8 cellular contexts compared by ENCODE assay signal in genomic region chr9:129412814-129413536, GRCh38.
A peak's percentile ranks its signal among the peaks of the same experiment; 100 is the strongest.
DNase-seq lines count a peak whose midpoint lies in the region; ATAC-seq, FAIRE-seq and TF ChIP-seq lines count a peak whose summit lies in the region.

No MANE protein-coding gene starts in this region.

- no peak for FAIRE-seq in keratinocyte (lab: Jason Lieb, UNC)

- peak overlapping the region; percentile 97 for H3K27ac Mint-ChIP-seq in T-helper 2 cell treated with Interferon-gamma antibody and Interleukin-4, amounts not matched to agents 5 μg/mL and 100 μg/mL, for 36 hours

- peak overlapping the region; percentile 78 for H2AFZ ChIP-seq in keratinocyte (ENCODE audit: control insufficient read depth, low read length)

- H3K27ac ChIP-seq in caudate nucleus (ENCODE audit: low read depth, low read length) (peak overlapping the region; percentile 100), keratinocyte (ENCODE audit: control insufficient read depth, insufficient read depth, low read length) (peak overlapping the region; percentile 96), skin epidermis (peak overlapping the region; percentile 93 to 100 (median 99))

- TF ChIP-seq CTCF in keratinocyte (optimal IDR thresholded peaks at IDR 0.05 in 1 of 3, IDR thresholded peaks at IDR 0.05 in 1 of 3, conservative IDR thresholded peaks at IDR 0.05 in 1 of 3; ENCODE audit: extremely low read depth in 1 of 3, insufficient read depth in 2 of 3, low read length in 3 of 3): no peak

- no peaks in the 10 kb centered on the region for H3K36me3 ChIP-seq in keratinocyte (ENCODE audit: control insufficient read depth in 2 of 2, extremely low read depth in 1 of 2, insufficient read depth in 2 of 2, low read length in 2 of 2)

- H3K4me1 ChIP-seq in keratinocyte (ENCODE audit: control insufficient read depth, extremely low read depth, insufficient read depth, low read length): peaks cover 24% of the 10 kb centered on the region

- peaks cover 10% of the 10 kb centered on the region for H3K36me3 Mint-ChIP-seq in T-helper 2 cell treated with Interferon-gamma antibody and Interleukin-4, amounts not matched to agents 5 μg/mL and 100 μg/mL, for 36 hours (ENCODE audit: low read depth)

- peak overlapping the region; percentile 76 for H3K4me3 Mint-ChIP-seq in T-helper 2 cell treated with Interferon-gamma antibody and Interleukin-4, amounts not matched to agents 5 μg/mL and 100 μg/mL, for 36 hours

- peak overlapping the region; percentile 98 for H3K9ac ChIP-seq in keratinocyte (ENCODE audit: control insufficient read depth, extremely low read depth, insufficient read depth, low read length)

- peak overlapping the region; percentile 45 for H3K4me3 ChIP-seq in Jurkat, Clone E6-1 (ENCODE audit: low read length)
- H3K4me3 ChIP-seq in keratinocyte (ENCODE audit: control insufficient read depth in 2 of 3, extremely low read depth in 1 of 3, insufficient read depth in 2 of 3, low read depth in 1 of 3, low read length in 3 of 3) (peak overlapping the region; percentile 42 to 67 (median 54)), skin epidermis (peak overlapping the region; percentile 32 to 60 (median 45))

- dilution Hi-C loops in keratinocyte (cut with MboI; ENCODE audit: extremely low pct_ligation_motif_present, low sequenced_read_pairs): no loop called here

- peaks cover 3% of the 10 kb centered on the region for H3K9me3 ChIP-seq in keratinocyte (ENCODE audit: control insufficient read depth, low read depth, low read length)

- H3K4me2 ChIP-seq in keratinocyte (ENCODE audit: control insufficient read depth, extremely low read depth, insufficient read depth, low read depth, low read length): peak overlapping the region; percentile 94

- peaks cover 9% of the 10 kb centered on the region for H3K4me1 Mint-ChIP-seq in T-helper 2 cell treated with Interferon-gamma antibody and Interleukin-4, amounts not matched to agents 5 μg/mL and 100 μg/mL, for 36 hours (ENCODE audit: low read depth)

- DNase-seq in D341Med (ENCODE audit: low spot score) (peak; percentile 69), caudate nucleus (lab: John Stamatoyannopoulos, UW) (peak in 40 of 61 donors; percentile 25 to 84 (median 48)), keratinocyte (ENCODE audit: low read depth, low spot score) (no peak), KG1 (lab: John Stamatoyannopoulos, UW) (no peak)
- DNase-seq in Jurkat, Clone E6-1 (ENCODE audit: low read depth, low spot score): peak; percentile 26
- DNase-seq in T-helper 2 cell treated with Interferon-gamma antibody and Interleukin-4, amounts not matched to agents 5 μg/mL and 100 μg/mL, for 36 hours (ENCODE audit: low spot score): peak; percentile 63

- no peaks in the 10 kb centered on the region for H3K79me2 ChIP-seq in keratinocyte (ENCODE audit: control insufficient read depth, insufficient read depth, low read length)

- peak; percentile 21 for ATAC-seq in GM21528 (IDR thresholded peaks at IDR 0.05; ENCODE audit: low FRiP score, unreplicated experiment)

- peaks cover 14% of the 10 kb centered on the region for H3K9me3 Mint-ChIP-seq in T-helper 2 cell treated with Interferon-gamma antibody and Interleukin-4, amounts not matched to agents 5 μg/mL and 100 μg/mL, for 36 hours

- no peaks in the 10 kb centered on the region for H3K27me3 ChIP-seq in keratinocyte (ENCODE audit: control insufficient read depth, extremely low read depth, insufficient read depth, low read length)

- no peaks in the 10 kb centered on the region for H4K20me1 ChIP-seq in keratinocyte (ENCODE audit: control insufficient read depth, extremely low read depth, insufficient read depth, low read length)

- H3K27me3 Mint-ChIP-seq in T-helper 2 cell treated with Interferon-gamma antibody and Interleukin-4, amounts not matched to agents 5 μg/mL and 100 μg/mL, for 36 hours (ENCODE audit: low read depth): peaks cover 3% of the 10 kb centered on the region

- no peaks in the 10 kb centered on the region for H3K9me1 ChIP-seq in keratinocyte (ENCODE audit: control insufficient read depth, extremely low read depth, insufficient read depth, low read length)

Comparison
In these comparisons a context has a peak if more than half of its experiments do, and no peak if none do; other contexts are left out.
1. DNase-seq: peak in D341Med (single experiment), Jurkat, Clone E6-1 (single experiment), T-helper 2 cell treated with Interferon-gamma antibody and Interleukin-4, amounts not matched to agents 5 μg/mL and 100 μg/mL, for 36 hours (single experiment) and caudate nucleus (40 of 61); none in keratinocyte (single experiment) and KG1 (single experiment).
2. Peak in every context shown above with its lines, with median percentiles within 50 percentile points of each other: H3K4me3 ChIP-seq and H3K27ac ChIP-seq.